ENCODE assay signal across 1 cellular context in the genomic region with DNA sequence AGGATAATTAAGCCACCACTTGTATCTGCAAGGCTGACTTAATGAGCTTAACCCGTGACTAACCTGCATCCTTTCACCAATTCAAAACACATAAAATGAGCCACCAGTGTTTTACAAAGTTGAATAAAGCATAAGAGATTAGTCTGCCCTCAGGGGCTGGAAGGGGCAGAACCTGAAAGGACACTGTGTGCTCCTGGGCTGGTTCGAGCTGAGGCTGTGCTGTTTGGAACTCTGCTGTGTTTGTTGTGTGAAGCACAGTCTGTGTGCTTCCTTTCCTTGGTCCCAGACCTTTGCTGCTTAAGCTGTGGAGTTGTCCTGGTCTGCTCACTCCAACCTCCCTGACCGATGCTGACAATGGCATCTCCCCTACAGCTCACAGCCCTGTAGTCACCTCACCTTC.
TF ChIP-seq lines count a peak whose summit lies in the region.

No MANE protein-coding gene starts in this region.

TF ChIP-seq in SK-N-SH, 30 proteins besides CTCF, POLR2A, EP300 and RAD21 (continued from another document):
- TF ChIP-seq, protein P1, sequence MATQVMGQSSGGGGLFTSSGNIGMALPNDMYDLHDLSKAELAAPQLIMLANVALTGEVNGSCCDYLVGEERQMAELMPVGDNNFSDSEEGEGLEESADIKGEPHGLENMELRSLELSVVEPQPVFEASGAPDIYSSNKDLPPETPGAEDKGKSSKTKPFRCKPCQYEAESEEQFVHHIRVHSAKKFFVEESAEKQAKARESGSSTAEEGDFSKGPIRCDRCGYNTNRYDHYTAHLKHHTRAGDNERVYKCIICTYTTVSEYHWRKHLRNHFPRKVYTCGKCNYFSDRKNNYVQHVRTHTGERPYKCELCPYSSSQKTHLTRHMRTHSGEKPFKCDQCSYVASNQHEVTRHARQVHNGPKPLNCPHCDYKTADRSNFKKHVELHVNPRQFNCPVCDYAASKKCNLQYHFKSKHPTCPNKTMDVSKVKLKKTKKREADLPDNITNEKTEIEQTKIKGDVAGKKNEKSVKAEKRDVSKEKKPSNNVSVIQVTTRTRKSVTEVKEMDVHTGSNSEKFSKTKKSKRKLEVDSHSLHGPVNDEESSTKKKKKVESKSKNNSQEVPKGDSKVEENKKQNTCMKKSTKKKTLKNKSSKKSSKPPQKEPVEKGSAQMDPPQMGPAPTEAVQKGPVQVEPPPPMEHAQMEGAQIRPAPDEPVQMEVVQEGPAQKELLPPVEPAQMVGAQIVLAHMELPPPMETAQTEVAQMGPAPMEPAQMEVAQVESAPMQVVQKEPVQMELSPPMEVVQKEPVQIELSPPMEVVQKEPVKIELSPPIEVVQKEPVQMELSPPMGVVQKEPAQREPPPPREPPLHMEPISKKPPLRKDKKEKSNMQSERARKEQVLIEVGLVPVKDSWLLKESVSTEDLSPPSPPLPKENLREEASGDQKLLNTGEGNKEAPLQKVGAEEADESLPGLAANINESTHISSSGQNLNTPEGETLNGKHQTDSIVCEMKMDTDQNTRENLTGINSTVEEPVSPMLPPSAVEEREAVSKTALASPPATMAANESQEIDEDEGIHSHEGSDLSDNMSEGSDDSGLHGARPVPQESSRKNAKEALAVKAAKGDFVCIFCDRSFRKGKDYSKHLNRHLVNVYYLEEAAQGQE (IDR thresholded peaks at IDR 0.05; ENCODE audit: low read depth, low read length) = no peak
- TF ChIP-seq GATA2 (CRISPR knock-in tag; IDR thresholded peaks at IDR 0.05) = no peak
- TF ChIP-seq, protein P2, sequence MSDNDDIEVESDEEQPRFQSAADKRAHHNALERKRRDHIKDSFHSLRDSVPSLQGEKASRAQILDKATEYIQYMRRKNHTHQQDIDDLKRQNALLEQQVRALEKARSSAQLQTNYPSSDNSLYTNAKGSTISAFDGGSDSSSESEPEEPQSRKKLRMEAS (IDR thresholded peaks at IDR 0.05; ENCODE audit: low read depth) = no peak
